ENCODE assay signal across 1 cellular context in the genomic region with DNA sequence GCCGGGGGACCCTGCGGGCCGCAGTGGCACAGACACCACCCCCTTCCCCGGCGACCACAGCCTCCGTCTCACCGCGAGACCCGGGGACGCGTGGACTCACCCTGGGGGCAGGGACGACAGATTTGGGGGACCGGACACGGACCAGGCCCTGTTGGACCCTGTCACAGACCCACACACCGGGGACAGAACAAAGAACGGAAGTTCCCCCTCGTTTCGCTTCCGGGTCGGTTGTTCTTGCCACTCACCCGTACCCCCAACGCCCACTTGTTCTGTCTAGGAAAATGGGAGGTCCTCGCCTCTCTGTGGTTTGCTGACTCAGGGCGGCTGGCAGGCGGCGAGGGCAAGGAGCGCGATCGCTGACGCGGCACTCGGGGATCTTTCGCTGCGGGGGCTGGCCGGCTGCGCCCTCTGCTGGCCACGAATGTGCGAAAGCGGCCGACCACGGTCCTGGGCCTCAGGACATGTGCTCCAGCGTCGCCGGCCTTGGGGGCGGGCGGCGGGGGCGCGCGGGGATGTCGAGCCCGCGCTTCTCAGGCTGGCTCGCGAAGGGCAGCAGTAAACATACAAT.
TF ChIP-seq lines count a peak whose summit lies in the region.

A gene (minus strand): TSS at position 189 of the 568 bp plus-strand sequence. CDS start 4,366 bp downstream, outside the sequence.

TF ChIP-seq in HepG2, 621 proteins besides CTCF, POLR2A, EP300 and RAD21 (continued from another document and continues in another):
- TF ChIP-seq, protein P1, sequence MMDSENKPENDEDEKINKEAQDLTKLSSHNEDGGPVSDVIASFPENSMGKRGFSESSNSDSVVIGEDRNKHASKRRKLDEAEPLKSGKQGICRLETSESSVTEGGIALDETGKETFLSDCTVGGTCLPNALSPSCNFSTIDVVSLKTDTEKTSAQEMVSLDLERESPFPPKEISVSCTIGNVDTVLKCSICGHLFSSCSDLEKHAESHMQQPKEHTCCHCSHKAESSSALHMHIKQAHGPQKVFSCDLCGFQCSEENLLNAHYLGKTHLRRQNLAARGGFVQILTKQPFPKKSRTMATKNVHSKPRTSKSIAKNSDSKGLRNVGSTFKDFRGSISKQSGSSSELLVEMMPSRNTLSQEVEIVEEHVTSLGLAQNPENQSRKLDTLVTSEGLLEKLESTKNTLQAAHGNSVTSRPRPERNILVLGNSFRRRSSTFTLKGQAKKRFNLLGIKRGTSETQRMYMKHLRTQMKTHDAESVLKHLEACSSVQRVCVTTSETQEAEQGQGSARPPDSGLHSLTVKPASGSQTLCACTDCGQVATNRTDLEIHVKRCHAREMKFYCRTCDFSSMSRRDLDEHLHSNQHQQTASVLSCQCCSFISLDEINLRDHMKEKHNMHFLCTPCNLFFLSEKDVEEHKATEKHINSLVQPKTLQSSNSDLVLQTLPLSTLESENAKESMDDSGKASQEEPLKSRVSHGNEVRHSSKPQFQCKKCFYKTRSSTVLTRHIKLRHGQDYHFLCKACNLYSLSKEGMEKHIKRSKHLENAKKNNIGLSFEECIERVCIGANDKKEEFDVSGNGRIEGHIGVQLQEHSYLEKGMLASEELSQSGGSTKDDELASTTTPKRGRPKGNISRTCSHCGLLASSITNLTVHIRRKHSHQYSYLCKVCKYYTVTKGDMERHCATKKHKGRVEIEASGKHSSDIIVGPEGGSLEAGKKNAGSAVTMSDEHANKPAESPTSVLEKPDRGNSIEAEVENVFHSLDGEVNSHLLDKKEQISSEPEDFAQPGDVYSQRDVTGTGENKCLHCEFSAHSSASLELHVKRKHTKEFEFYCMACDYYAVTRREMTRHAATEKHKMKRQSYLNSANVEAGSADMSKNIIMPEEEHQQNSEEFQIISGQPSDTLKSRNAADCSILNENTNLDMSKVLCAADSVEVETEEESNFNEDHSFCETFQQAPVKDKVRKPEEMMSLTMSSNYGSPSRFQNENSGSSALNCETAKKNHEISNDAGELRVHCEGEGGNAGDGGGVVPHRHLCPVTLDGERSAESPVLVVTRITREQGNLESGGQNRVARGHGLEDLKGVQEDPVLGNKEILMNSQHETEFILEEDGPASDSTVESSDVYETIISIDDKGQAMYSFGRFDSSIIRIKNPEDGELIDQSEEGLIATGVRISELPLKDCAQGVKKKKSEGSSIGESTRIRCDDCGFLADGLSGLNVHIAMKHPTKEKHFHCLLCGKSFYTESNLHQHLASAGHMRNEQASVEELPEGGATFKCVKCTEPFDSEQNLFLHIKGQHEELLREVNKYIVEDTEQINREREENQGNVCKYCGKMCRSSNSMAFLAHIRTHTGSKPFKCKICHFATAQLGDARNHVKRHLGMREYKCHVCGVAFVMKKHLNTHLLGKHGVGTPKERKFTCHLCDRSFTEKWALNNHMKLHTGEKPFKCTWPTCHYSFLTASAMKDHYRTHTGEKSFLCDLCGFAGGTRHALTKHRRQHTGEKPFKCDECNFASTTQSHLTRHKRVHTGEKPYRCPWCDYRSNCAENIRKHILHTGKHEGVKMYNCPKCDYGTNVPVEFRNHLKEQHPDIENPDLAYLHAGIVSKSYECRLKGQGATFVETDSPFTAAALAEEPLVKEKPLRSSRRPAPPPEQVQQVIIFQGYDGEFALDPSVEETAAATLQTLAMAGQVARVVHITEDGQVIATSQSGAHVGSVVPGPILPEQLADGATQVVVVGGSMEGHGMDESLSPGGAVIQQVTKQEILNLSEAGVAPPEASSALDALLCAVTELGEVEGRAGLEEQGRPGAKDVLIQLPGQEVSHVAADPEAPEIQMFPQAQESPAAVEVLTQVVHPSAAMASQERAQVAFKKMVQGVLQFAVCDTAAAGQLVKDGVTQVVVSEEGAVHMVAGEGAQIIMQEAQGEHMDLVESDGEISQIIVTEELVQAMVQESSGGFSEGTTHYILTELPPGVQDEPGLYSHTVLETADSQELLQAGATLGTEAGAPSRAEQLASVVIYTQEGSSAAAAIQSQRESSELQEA (CRISPR knock-in tag; IDR thresholded peaks at IDR 0.05; ENCODE audit: not compliant biosample characterization): peak; percentile 66
- TF ChIP-seq, protein P2, sequence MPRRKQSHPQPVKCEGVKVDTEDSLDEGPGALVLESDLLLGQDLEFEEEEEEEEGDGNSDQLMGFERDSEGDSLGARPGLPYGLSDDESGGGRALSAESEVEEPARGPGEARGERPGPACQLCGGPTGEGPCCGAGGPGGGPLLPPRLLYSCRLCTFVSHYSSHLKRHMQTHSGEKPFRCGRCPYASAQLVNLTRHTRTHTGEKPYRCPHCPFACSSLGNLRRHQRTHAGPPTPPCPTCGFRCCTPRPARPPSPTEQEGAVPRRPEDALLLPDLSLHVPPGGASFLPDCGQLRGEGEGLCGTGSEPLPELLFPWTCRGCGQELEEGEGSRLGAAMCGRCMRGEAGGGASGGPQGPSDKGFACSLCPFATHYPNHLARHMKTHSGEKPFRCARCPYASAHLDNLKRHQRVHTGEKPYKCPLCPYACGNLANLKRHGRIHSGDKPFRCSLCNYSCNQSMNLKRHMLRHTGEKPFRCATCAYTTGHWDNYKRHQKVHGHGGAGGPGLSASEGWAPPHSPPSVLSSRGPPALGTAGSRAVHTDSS (CRISPR knock-in tag; conservative IDR thresholded peaks at IDR 0.05): 0 out of 2 replicates have a peak, but pooled peaks have one; percentile 60
- TF ChIP-seq, protein P3, sequence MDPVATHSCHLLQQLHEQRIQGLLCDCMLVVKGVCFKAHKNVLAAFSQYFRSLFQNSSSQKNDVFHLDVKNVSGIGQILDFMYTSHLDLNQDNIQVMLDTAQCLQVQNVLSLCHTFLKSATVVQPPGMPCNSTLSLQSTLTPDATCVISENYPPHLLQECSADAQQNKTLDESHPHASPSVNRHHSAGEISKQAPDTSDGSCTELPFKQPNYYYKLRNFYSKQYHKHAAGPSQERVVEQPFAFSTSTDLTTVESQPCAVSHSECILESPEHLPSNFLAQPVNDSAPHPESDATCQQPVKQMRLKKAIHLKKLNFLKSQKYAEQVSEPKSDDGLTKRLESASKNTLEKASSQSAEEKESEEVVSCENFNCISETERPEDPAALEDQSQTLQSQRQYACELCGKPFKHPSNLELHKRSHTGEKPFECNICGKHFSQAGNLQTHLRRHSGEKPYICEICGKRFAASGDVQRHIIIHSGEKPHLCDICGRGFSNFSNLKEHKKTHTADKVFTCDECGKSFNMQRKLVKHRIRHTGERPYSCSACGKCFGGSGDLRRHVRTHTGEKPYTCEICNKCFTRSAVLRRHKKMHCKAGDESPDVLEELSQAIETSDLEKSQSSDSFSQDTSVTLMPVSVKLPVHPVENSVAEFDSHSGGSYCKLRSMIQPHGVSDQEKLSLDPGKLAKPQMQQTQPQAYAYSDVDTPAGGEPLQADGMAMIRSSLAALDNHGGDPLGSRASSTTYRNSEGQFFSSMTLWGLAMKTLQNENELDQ (CRISPR knock-in tag; IDR thresholded peaks at IDR 0.05; ENCODE audit: borderline replicate concordance): no peak; the same call in 1 of the 2 replicates
- TF ChIP-seq DPF2 (CRISPR knock-in tag; IDR thresholded peaks at IDR 0.05; ENCODE audit: borderline replicate concordance, low read depth): no peak
- TF ChIP-seq ZNF569 (CRISPR knock-in tag; IDR thresholded peaks at IDR 0.05; ENCODE audit: borderline replicate concordance): no peak
- peak; percentile 53; the same call in 1 of the 2 replicates for TF ChIP-seq ZNF768 (CRISPR knock-in tag; IDR thresholded peaks at IDR 0.05)
- TF ChIP-seq, protein P4, sequence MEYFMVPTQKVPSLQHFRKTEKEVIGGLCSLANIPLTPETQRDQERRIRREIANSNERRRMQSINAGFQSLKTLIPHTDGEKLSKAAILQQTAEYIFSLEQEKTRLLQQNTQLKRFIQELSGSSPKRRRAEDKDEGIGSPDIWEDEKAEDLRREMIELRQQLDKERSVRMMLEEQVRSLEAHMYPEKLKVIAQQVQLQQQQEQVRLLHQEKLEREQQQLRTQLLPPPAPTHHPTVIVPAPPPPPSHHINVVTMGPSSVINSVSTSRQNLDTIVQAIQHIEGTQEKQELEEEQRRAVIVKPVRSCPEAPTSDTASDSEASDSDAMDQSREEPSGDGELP (IDR thresholded peaks at IDR 0.05; ENCODE audit: borderline replicate concordance, low read depth): peak; percentile 69; the same call in 1 of the 2 replicates
- peak; percentile 73; the same call in 1 of the 2 replicates for TF ChIP-seq STAT5B (CRISPR knock-in tag; IDR thresholded peaks at IDR 0.05)
- TF ChIP-seq TOE1 (CRISPR knock-in tag; IDR thresholded peaks at IDR 0.05): peak; percentile 72
- TF ChIP-seq, protein P5, sequence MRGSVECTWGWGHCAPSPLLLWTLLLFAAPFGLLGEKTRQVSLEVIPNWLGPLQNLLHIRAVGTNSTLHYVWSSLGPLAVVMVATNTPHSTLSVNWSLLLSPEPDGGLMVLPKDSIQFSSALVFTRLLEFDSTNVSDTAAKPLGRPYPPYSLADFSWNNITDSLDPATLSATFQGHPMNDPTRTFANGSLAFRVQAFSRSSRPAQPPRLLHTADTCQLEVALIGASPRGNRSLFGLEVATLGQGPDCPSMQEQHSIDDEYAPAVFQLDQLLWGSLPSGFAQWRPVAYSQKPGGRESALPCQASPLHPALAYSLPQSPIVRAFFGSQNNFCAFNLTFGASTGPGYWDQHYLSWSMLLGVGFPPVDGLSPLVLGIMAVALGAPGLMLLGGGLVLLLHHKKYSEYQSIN (CRISPR knock-in tag; IDR thresholded peaks at IDR 0.05; ENCODE audit: borderline replicate concordance): no peak
- peak; percentile 68 for TF ChIP-seq ARNTL (CRISPR knock-in tag; IDR thresholded peaks at IDR 0.05)
- no peak for TF ChIP-seq ZNF660 (CRISPR knock-in tag; IDR thresholded peaks at IDR 0.05; ENCODE audit: borderline replicate concordance, low read depth)
- peak; percentile 81 for TF ChIP-seq HNF4A (CRISPR knock-in tag; IDR thresholded peaks at IDR 0.05)
- peak; percentile 94 for TF ChIP-seq ZNF205 (CRISPR knock-in tag; IDR thresholded peaks at IDR 0.05)
- peak; percentile 93 for TF ChIP-seq MED8 (CRISPR knock-in tag; IDR thresholded peaks at IDR 0.05; ENCODE audit: insufficient replicate concordance)
- peak; percentile 55; the same call in 1 of the 2 replicates for TF ChIP-seq ZNF703 (CRISPR knock-in tag; IDR thresholded peaks at IDR 0.05; ENCODE audit: borderline replicate concordance)
- no peak for TF ChIP-seq NFIB (CRISPR knock-in tag; IDR thresholded peaks at IDR 0.05; ENCODE audit: borderline replicate concordance)
- TF ChIP-seq, protein P6, sequence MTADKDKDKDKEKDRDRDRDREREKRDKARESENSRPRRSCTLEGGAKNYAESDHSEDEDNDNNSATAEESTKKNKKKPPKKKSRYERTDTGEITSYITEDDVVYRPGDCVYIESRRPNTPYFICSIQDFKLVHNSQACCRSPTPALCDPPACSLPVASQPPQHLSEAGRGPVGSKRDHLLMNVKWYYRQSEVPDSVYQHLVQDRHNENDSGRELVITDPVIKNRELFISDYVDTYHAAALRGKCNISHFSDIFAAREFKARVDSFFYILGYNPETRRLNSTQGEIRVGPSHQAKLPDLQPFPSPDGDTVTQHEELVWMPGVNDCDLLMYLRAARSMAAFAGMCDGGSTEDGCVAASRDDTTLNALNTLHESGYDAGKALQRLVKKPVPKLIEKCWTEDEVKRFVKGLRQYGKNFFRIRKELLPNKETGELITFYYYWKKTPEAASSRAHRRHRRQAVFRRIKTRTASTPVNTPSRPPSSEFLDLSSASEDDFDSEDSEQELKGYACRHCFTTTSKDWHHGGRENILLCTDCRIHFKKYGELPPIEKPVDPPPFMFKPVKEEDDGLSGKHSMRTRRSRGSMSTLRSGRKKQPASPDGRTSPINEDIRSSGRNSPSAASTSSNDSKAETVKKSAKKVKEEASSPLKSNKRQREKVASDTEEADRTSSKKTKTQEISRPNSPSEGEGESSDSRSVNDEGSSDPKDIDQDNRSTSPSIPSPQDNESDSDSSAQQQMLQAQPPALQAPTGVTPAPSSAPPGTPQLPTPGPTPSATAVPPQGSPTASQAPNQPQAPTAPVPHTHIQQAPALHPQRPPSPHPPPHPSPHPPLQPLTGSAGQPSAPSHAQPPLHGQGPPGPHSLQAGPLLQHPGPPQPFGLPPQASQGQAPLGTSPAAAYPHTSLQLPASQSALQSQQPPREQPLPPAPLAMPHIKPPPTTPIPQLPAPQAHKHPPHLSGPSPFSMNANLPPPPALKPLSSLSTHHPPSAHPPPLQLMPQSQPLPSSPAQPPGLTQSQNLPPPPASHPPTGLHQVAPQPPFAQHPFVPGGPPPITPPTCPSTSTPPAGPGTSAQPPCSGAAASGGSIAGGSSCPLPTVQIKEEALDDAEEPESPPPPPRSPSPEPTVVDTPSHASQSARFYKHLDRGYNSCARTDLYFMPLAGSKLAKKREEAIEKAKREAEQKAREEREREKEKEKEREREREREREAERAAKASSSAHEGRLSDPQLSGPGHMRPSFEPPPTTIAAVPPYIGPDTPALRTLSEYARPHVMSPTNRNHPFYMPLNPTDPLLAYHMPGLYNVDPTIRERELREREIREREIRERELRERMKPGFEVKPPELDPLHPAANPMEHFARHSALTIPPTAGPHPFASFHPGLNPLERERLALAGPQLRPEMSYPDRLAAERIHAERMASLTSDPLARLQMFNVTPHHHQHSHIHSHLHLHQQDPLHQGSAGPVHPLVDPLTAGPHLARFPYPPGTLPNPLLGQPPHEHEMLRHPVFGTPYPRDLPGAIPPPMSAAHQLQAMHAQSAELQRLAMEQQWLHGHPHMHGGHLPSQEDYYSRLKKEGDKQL (CRISPR knock-in tag; IDR thresholded peaks at IDR 0.05; ENCODE audit: low read depth): peak; percentile 70
- TF ChIP-seq, protein P7, sequence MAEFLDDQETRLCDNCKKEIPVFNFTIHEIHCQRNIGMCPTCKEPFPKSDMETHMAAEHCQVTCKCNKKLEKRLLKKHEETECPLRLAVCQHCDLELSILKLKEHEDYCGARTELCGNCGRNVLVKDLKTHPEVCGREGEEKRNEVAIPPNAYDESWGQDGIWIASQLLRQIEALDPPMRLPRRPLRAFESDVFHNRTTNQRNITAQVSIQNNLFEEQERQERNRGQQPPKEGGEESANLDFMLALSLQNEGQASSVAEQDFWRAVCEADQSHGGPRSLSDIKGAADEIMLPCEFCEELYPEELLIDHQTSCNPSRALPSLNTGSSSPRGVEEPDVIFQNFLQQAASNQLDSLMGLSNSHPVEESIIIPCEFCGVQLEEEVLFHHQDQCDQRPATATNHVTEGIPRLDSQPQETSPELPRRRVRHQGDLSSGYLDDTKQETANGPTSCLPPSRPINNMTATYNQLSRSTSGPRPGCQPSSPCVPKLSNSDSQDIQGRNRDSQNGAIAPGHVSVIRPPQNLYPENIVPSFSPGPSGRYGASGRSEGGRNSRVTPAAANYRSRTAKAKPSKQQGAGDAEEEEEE (CRISPR knock-in tag; IDR thresholded peaks at IDR 0.05; ENCODE audit: borderline replicate concordance): no peak; the same call in 1 of the 2 replicates
- peak; percentile 41; the same call in 1 of the 2 replicates for TF ChIP-seq NR2F2 (IDR thresholded peaks at IDR 0.05; ENCODE audit: borderline replicate concordance, low read depth)
- TF ChIP-seq ZNF720 (CRISPR knock-in tag; IDR thresholded peaks at IDR 0.05): no peak
- TF ChIP-seq CREM (IDR thresholded peaks at IDR 0.05): peak; percentile 76
- no peak for TF ChIP-seq CREM (CRISPR knock-in tag; IDR thresholded peaks at IDR 0.05)
